ENCODE assay signal across 8 cellular contexts in genomic region chr2:86368181-86368824, GRCh38. TPM values are rescaled to one million over a fixed set of nuclear protein-coding genes. Genes with fewer than 3 reads are reported as not detected.
DNase-seq lines count a peak whose midpoint lies in the region; ATAC-seq and TF ChIP-seq lines count a peak whose summit lies in the region.

No MANE protein-coding gene starts in this region.

- peak overlapping the region; percentile 61 for H3K4me2 ChIP-seq in KMS-11
- peak overlapping the region; percentile 43 for H3K4me2 ChIP-seq in mammary epithelial cell (ENCODE audit: insufficient read depth, low read depth, low read length)

- H3K36me3 ChIP-seq in KMS-11 (ENCODE audit: insufficient read depth) (no peaks in the 10 kb centered on the region), mammary epithelial cell (ENCODE audit: insufficient read depth, low read length) (no peaks in the 10 kb centered on the region)

- no peaks in the 10 kb centered on the region for H3K9me3 ChIP-seq in mammary epithelial cell (replicated peaks; ENCODE audit: insufficient read depth, low read length)

- BruUV-seq in mammary epithelial cell (replicated peaks; lab: Mats Ljungman, UMichigan) = no TSS peak

- peak overlapping the region; percentile 53 for H3K27ac Mint-ChIP-seq in T-helper 2 cell treated with Interferon-gamma antibody and Interleukin-4, amounts not matched to agents 5 μg/mL and 100 μg/mL, for 36 hours

- no peaks in the 10 kb centered on the region for H3K27me3 ChIP-seq in KMS-11 (ENCODE audit: insufficient read depth, low read depth)
- no peaks in the 10 kb centered on the region for H3K27me3 ChIP-seq in mammary epithelial cell (ENCODE audit: insufficient read depth, low read length)

- DNase-seq in G401 (ENCODE audit: low spot score) (peak; percentile 10), mammary epithelial cell (peak; percentile 20), left kidney (ENCODE audit: low read depth, low spot score) (peak; percentile 82), NCI-H226 (no peak)
- peak; percentile 25 for DNase-seq in T-helper 2 cell treated with Interferon-gamma antibody and Interleukin-4, amounts not matched to agents 5 μg/mL and 100 μg/mL, for 36 hours (ENCODE audit: low spot score)
- DNase-seq in stimulated activated CD4-positive, alpha-beta T cell treated with anti-CD3 and anti-CD28 coated beads, Interleukin-4, amount 100 ng/mL, for 48 hours (ENCODE audit: low read depth in 2 of 2) = peak; percentile 17 to 24

- peaks cover 31% of the 10 kb centered on the region for H3K4me1 Mint-ChIP-seq in T-helper 2 cell treated with Interferon-gamma antibody and Interleukin-4, amounts not matched to agents 5 μg/mL and 100 μg/mL, for 36 hours (ENCODE audit: low read depth)

- peak overlapping the region; percentile 55 for H3K4me3 Mint-ChIP-seq in T-helper 2 cell treated with Interferon-gamma antibody and Interleukin-4, amounts not matched to agents 5 μg/mL and 100 μg/mL, for 36 hours

- ATAC-seq in GM19463 (IDR thresholded peaks at IDR 0.05; ENCODE audit: unreplicated experiment) = no peak

- H3K4me1 ChIP-seq in KMS-11 (ENCODE audit: low read depth, poor library complexity, severe bottlenecking) (peaks cover 11% of the 10 kb centered on the region), mammary epithelial cell (ENCODE audit: insufficient read depth, low read length) (peaks cover 4% of the 10 kb centered on the region)

- H3K36me3 Mint-ChIP-seq in T-helper 2 cell treated with Interferon-gamma antibody and Interleukin-4, amounts not matched to agents 5 μg/mL and 100 μg/mL, for 36 hours (ENCODE audit: low read depth) = peaks cover 11% of the 10 kb centered on the region

- H4K20me1 ChIP-seq in KMS-11 (ENCODE audit: insufficient read depth) (no peaks in the 10 kb centered on the region), mammary epithelial cell (ENCODE audit: insufficient read depth, low read length) (no peaks in the 10 kb centered on the region)

- TF ChIP-seq CTCF in KMS-11 (conservative IDR thresholded peaks at IDR 0.05; ENCODE audit: low read depth, low read length) = peak; percentile 93
- TF ChIP-seq CTCF in mammary epithelial cell (conservative IDR thresholded peaks at IDR 0.05 in 1 of 2, IDR thresholded peaks at IDR 0.05 in 1 of 2; ENCODE audit: extremely low read depth in 1 of 2, insufficient read depth in 1 of 2, low read depth in 1 of 2, low read length in 2 of 2) = peak; percentile 29 to 53

- H3K9ac ChIP-seq in KMS-11 = no peak overlapping the region
- no peak overlapping the region for H3K9ac ChIP-seq in mammary epithelial cell (ENCODE audit: insufficient read depth, low read length)

- CTCF ChIA-PET in mammary epithelial cell (lab: Charles Lee; ENCODE audit: low non-redundant PET) = no interaction called here

- peaks cover 2% of the 10 kb centered on the region for H3K27me3 Mint-ChIP-seq in T-helper 2 cell treated with Interferon-gamma antibody and Interleukin-4, amounts not matched to agents 5 μg/mL and 100 μg/mL, for 36 hours (ENCODE audit: low read depth)

- 12% methylated on average over 5 of the region's 14 CpGs for WGBS in mammary epithelial cell (ENCODE audit: low coverage, missing lambda C conversion rate)

- intact Hi-C loops in mammary epithelial cell (cut with micrococcal nuclease) = loop anchor here (1.0 to 5.0 kb wide), 2 partner anchors 147 to 541 kb away; no protein-coding TSS in a partner anchor

- H3K4me3 ChIP-seq in KMS-11 (IDR thresholded peaks at IDR 0.05; ENCODE audit: insufficient read depth, low read depth, low read length) (no peak overlapping the region), mammary epithelial cell (replicated peaks in 1 of 3; ENCODE audit: insufficient read depth in 1 of 3, low read depth in 2 of 3, low read length in 3 of 3) (no peak overlapping the region)

- H3K79me2 ChIP-seq in KMS-11 (ENCODE audit: insufficient read depth, low read depth) (no peaks in the 10 kb centered on the region), mammary epithelial cell (ENCODE audit: insufficient read depth, low read length) (no peaks in the 10 kb centered on the region)

- H3K27ac ChIP-seq in KMS-11 = no peak overlapping the region
- H3K27ac ChIP-seq in mammary epithelial cell (ENCODE audit: insufficient read depth, low read depth, low read length) = no peak overlapping the region

- in situ Hi-C loops in G401 (cut with HindIII; ENCODE audit: low sequenced_read_pairs) (no loop called here), mammary epithelial cell (cut with MboI; ENCODE audit: low sequenced_read_pairs in 2 of 2) (loop anchor here in 1 of 2 donors (25.0 kb wide), 1 partner anchor 156 kb away; no protein-coding TSS in a partner anchor)

- H2AFZ ChIP-seq in KMS-11 (ENCODE audit: low read depth) (peak overlapping the region; percentile 74; the same call in 1 of the 2 replicates), mammary epithelial cell (ENCODE audit: low read depth, low read length) (peak overlapping the region; percentile 66)

- H3K9me3 Mint-ChIP-seq in T-helper 2 cell treated with Interferon-gamma antibody and Interleukin-4, amounts not matched to agents 5 μg/mL and 100 μg/mL, for 36 hours = peaks cover 18% of the 10 kb centered on the region

- dilution Hi-C loops in mammary epithelial cell (cut with HindIII; ENCODE audit: low sequenced_read_pairs) = no loop called here

RNA-seq across cellular contexts. Expression of gene REEP1, which starts 30.9 kb away (rescaled TPM):
- total RNA-seq in G401 (2014; rRNA removed; shearing (Covaris generic)) = 1.1 and 4.2 TPM in 2 replicates
- under 1 TPM in 1 of 2 donors, not detected in 1; under 0.01 TPM for total RNA-seq in mammary epithelial cell
- polyA plus RNA-seq in mammary epithelial cell = 0.09 TPM
- polyA minus RNA-seq in mammary epithelial cell = not detected
